Comparison of ENCODE assay signal across 25 cellular contexts in genomic region chr14:79986251-79986650, GRCh38.
DNase-seq lines count a peak whose midpoint lies in the region; FAIRE-seq and TF ChIP-seq lines count a peak whose summit lies in the region.
"Had no signal": no experiment of that assay in that cellular context is flagged by ENCODE, and none has a peak within 500 bp of the region (broad histone marks: within the 10 kb centered on the region; RNA-seq: fewer than 3 reads in every experiment).

No MANE protein-coding gene starts in this region.

- H3K27ac ChIP-seq in WERI-Rb-1 = no peak overlapping the region
- no peak overlapping the region for H3K27ac ChIP-seq in caudate nucleus (ENCODE audit: low read depth, low read length)
- H3K27ac ChIP-seq: 22Rv1, C4-2B, SJSA1 had no signal

- DNase-seq in DMS 273 (lab: John Stamatoyannopoulos, UW; ENCODE audit: unreplicated experiment) (peak; percentile 13), DMS 273 treated with DMSO at 0.1 percent for 48 hours (lab: John Stamatoyannopoulos, UW) (no peak), NCI-H2171 treated with DMSO at 0.1 percent for 48 hours (lab: John Stamatoyannopoulos, UW) (peak; percentile 87), astrocyte of the spinal cord (ENCODE audit: low read depth, low spot score) (peak; percentile 17), iris pigment epithelial cell (ENCODE audit: low read depth) (peak; percentile 28), WERI-Rb-1 (no peak), HTR-8/SVneo (ENCODE audit: insufficient read length, low spot score) (no peak), caudate nucleus (lab: John Stamatoyannopoulos, UW) (no peak)
- DNase-seq: Caco-2; CD8-positive, alpha-beta T cell; DMS79 treated with DMSO at 0.1 percent for 48 hours; MV-4-11; NCI-H2081 treated with DMSO at 0.1 percent for 48 hours; NCI-H510A; NCI-H774; Right ventricle myocardium superior; RPMI8226; T-cell had no signal

- H3K9me3 ChIP-seq in WERI-Rb-1 (ENCODE audit: severe bottlenecking) = peaks cover 6% of the 10 kb centered on the region
- H3K9me3 ChIP-seq: Caco-2, SJSA1 had no signal

- H3K36me3 ChIP-seq in WERI-Rb-1 = no peaks in the 10 kb centered on the region
- H3K36me3 ChIP-seq: SJSA1 had no signal

- no peaks in the 10 kb centered on the region for H3K27me3 ChIP-seq in WERI-Rb-1 (ENCODE audit: insufficient read depth, low read depth, severe bottlenecking)
- H3K27me3 ChIP-seq: SJSA1 had no signal

- TF ChIP-seq CTCF in astrocyte of the spinal cord (IDR thresholded peaks at IDR 0.05; ENCODE audit: low read depth, low read length) (no peak), WERI-Rb-1 (IDR thresholded peaks at IDR 0.05; ENCODE audit: low read depth, low read length) (no peak)

- in situ Hi-C loops in astrocyte of the spinal cord (cut with HindIII; ENCODE audit: low sequenced_read_pairs) = no loop called here

- no peak overlapping the region for H3K4me3 ChIP-seq in astrocyte of the spinal cord (ENCODE audit: low read depth, low read length)
- H3K4me3 ChIP-seq in WERI-Rb-1 (ENCODE audit: low read depth, low read length) = no peak overlapping the region
- H3K4me3 ChIP-seq: K562, SJSA1 had no signal

- FAIRE-seq in HTR-8/SVneo (lab: Jason Lieb, UNC) = no peak
- FAIRE-seq: GM12892, GM19239, H54, K562 had no signal

Comparison
In these comparisons a context has a peak if more than half of its experiments do, and no peak if none do; other contexts are left out.
1. DNase-seq: peak in DMS 273 (single experiment), NCI-H2171 treated with DMSO at 0.1 percent for 48 hours (single experiment), astrocyte of the spinal cord (single experiment) and iris pigment epithelial cell (single experiment); none in DMS 273 treated with DMSO at 0.1 percent for 48 hours (single experiment), WERI-Rb-1 (single experiment), HTR-8/SVneo (single experiment) and caudate nucleus (0 of 61).